ENCODE assay signal across 19 cellular contexts in genomic region chr17:17105976-17106375, GRCh38.
A peak's percentile ranks its signal among the peaks of the same experiment; 100 is the strongest.
DNase-seq lines count a peak whose midpoint lies in the region; ATAC-seq and TF ChIP-seq lines count a peak whose summit lies in the region.
"Had no signal": no experiment of that assay in that cellular context is flagged by ENCODE, and none has a peak within 500 bp of the region (broad histone marks: within the 10 kb centered on the region; RNA-seq: fewer than 3 reads in every experiment).

No MANE protein-coding gene starts in this region.

- H3K23ac ChIP-seq in trophoblast cell (ENCODE audit: low read length): no peak overlapping the region

- no peak overlapping the region for H2BK120ac ChIP-seq in trophoblast cell (ENCODE audit: insufficient read depth, low read length, poor library complexity)

- no peaks in the 10 kb centered on the region for H3K36me3 Mint-ChIP-seq in activated T-cell treated with anti-CD3 and anti-CD28 coated beads, Interleukin-2, amount 50 U/mL, for 24 hours (ENCODE audit: low read depth)
- H3K36me3 Mint-ChIP-seq in naive thymus-derived CD8-positive, alpha-beta T cell: peaks cover 0 to 7% (median 0%) of the 10 kb centered on the region in 3 donors

- no peaks in the 10 kb centered on the region for H3K79me1 ChIP-seq in trophoblast cell (ENCODE audit: low read length)

- H3K4ac ChIP-seq in trophoblast cell (ENCODE audit: low read depth, low read length): no peak overlapping the region

- H3K27ac ChIP-seq in epithelial cell of prostate (peak overlapping the region; percentile 49), tibial nerve (peak overlapping the region in 3 of 4 donors; percentile 45 to 87 (median 68)), trophoblast cell (ENCODE audit: low read depth, low read length) (no peak overlapping the region)
- H3K27ac ChIP-seq: 22Rv1, neutrophil, right lobe of liver had no signal

- H2AK5ac ChIP-seq in trophoblast cell (ENCODE audit: low read length): no peak overlapping the region

- peak overlapping the region; percentile 78 for H3K27ac Mint-ChIP-seq in activated T-cell treated with anti-CD3 and anti-CD28 coated beads, Interleukin-2, amount 50 U/mL, for 24 hours
- H3K27ac Mint-ChIP-seq in naive thymus-derived CD8-positive, alpha-beta T cell: peak overlapping the region in 7 of 10 donors; percentile 6 to 88 (median 58)
- H3K27ac Mint-ChIP-seq: activated CD4-positive, alpha-beta T cell treated with anti-CD3 and anti-CD28 coated beads, Interleukin-2, amount 10 ng/mL, durations not matched to agents 24 days and 14 days had no signal

- no peak overlapping the region for H3K18ac ChIP-seq in trophoblast cell (ENCODE audit: low read length)

- H3K79me2 ChIP-seq in trophoblast cell (ENCODE audit: control insufficient read depth, insufficient read depth, low read length, poor library complexity): no peaks in the 10 kb centered on the region

- no peaks in the 10 kb centered on the region for H3K9me3 Mint-ChIP-seq in activated T-cell treated with anti-CD3 and anti-CD28 coated beads, Interleukin-2, amount 50 U/mL, for 24 hours
- H3K9me3 Mint-ChIP-seq in naive thymus-derived CD8-positive, alpha-beta T cell: no peaks in the 10 kb centered on the region
- H3K9me3 Mint-ChIP-seq: activated CD4-positive, alpha-beta T cell treated with anti-CD3 and anti-CD28 coated beads, Interleukin-2, amount 10 ng/mL, durations not matched to agents 24 days and 14 days; brain had no signal

- no peak for TF ChIP-seq EP300 in tibial nerve (IDR thresholded peaks at IDR 0.05)

- H3K4me1 ChIP-seq in tibial nerve: peaks cover 3 to 97% (median 69%) of the 10 kb centered on the region in 4 donors
- H3K4me1 ChIP-seq in trophoblast cell (ENCODE audit: control insufficient read depth in 1 of 2, insufficient read depth in 2 of 2, low read length in 2 of 2): peaks cover 0 to 6% of the 10 kb centered on the region in 2 experiments

- no peaks in the 10 kb centered on the region for H3K27me3 Mint-ChIP-seq in activated T-cell treated with anti-CD3 and anti-CD28 coated beads, Interleukin-2, amount 50 U/mL, for 24 hours
- no peaks in the 10 kb centered on the region for H3K27me3 Mint-ChIP-seq in naive thymus-derived CD8-positive, alpha-beta T cell
- H3K27me3 Mint-ChIP-seq: activated CD4-positive, alpha-beta T cell treated with anti-CD3 and anti-CD28 coated beads, Interleukin-2, amount 10 ng/mL, durations not matched to agents 24 days and 14 days; brain had no signal

- POLR2A ChIA-PET in naive thymus-derived CD8-positive, alpha-beta T cell (lab: Charles Lee): no interaction called here

- H3K36me3 ChIP-seq in tibial nerve (peaks cover 0 to 3% (median 0%) of the 10 kb centered on the region in 3 donors), trophoblast cell (ENCODE audit: control insufficient read depth in 1 of 2, insufficient read depth in 2 of 2, low read length in 2 of 2) (peaks cover 11 to 25% of the 10 kb centered on the region in 2 experiments)
- H3K36me3 ChIP-seq: neutrophil, right lobe of liver had no signal

- DNase-seq in activated T-cell treated with anti-CD3 and anti-CD28 coated beads, Interleukin-2, amount 50 U/mL, for 24 hours: no peak
- no peak for DNase-seq in activated T-cell treated with anti-CD3 and anti-CD28 coated beads, Interleukin-2, amount 50 U/mL, for 1 hour
- DNase-seq in epithelial cell of prostate (ENCODE audit: low read depth, low spot score): no peak
- DNase-seq in naive thymus-derived CD8-positive, alpha-beta T cell: peak in 1 of 10 donors; percentile 27
- DNase-seq in tibial nerve (ENCODE audit: low spot score in 2 of 2): no peak
- no peak for DNase-seq in trophoblast cell
- DNase-seq in T-helper 2 cell: no peak
- DNase-seq: activated CD4-positive, alpha-beta T cell treated with anti-CD3 and anti-CD28 coated beads, Interleukin-2, amount 10 ng/mL, durations not matched to agents 24 days and 14 days; activated naive CD4-positive, alpha-beta T cell treated with anti-CD3 and anti-CD28 coated beads, Interleukin-2, amount 50 U/mL, for 16 hours; C1 segment of cervical spinal cord; MM.1S; NCI-H187 treated with DMSO at 0.1 percent for 48 hours; stimulated activated CD4-positive, alpha-beta T cell treated with anti-CD3 and anti-CD28 coated beads, Interleukin-2, amount 100 ng/mL, for 24 hours; testis had no signal

- TF ChIP-seq POLR2A in tibial nerve (IDR thresholded peaks at IDR 0.05): no peak

- H3K9me3 ChIP-seq in tibial nerve: no peaks in the 10 kb centered on the region
- H3K9me3 ChIP-seq in trophoblast cell (ENCODE audit: insufficient read depth, low read depth, low read length): no peaks in the 10 kb centered on the region
- H3K9me3 ChIP-seq: neutrophil, right lobe of liver, testis had no signal

- no peak overlapping the region for H3K9ac ChIP-seq in trophoblast cell (ENCODE audit: low read length)

- peaks cover 54% of the 10 kb centered on the region for H3K4me1 Mint-ChIP-seq in activated T-cell treated with anti-CD3 and anti-CD28 coated beads, Interleukin-2, amount 50 U/mL, for 24 hours (ENCODE audit: low read depth)
- H3K4me1 Mint-ChIP-seq in naive thymus-derived CD8-positive, alpha-beta T cell: peaks cover 35 to 72% (median 62%) of the 10 kb centered on the region in 4 donors

- no peak overlapping the region for H3K4me3 Mint-ChIP-seq in activated T-cell treated with anti-CD3 and anti-CD28 coated beads, Interleukin-2, amount 50 U/mL, for 24 hours
- H3K4me3 Mint-ChIP-seq in naive thymus-derived CD8-positive, alpha-beta T cell: no peak overlapping the region
- H3K4me3 Mint-ChIP-seq: activated CD4-positive, alpha-beta T cell treated with anti-CD3 and anti-CD28 coated beads, Interleukin-2, amount 10 ng/mL, durations not matched to agents 24 days and 14 days; brain had no signal

- H3K4me3 ChIP-seq in tibial nerve (no peak overlapping the region), trophoblast cell (ENCODE audit: low read depth, low read length) (no peak overlapping the region)
- H3K4me3 ChIP-seq: right lobe of liver, testis had no signal

- H3K14ac ChIP-seq in trophoblast cell (ENCODE audit: low read length): no peak overlapping the region

- H3K27me3 ChIP-seq in tibial nerve (no peaks in the 10 kb centered on the region), trophoblast cell (ENCODE audit: insufficient read depth, low read length) (no peaks in the 10 kb centered on the region)
- H3K27me3 ChIP-seq: neutrophil, right lobe of liver, testis had no signal

- H2AFZ ChIP-seq in trophoblast cell (ENCODE audit: insufficient read depth, low read length, poor library complexity): no peak overlapping the region

- no peak overlapping the region for H4K8ac ChIP-seq in trophoblast cell (ENCODE audit: low read depth, low read length)

- 86 to 94% methylated on average over 7 of the region's 7 CpGs for WGBS in tibial nerve, 2 donors
- no CpG with 5 or more reads among the region's 7 CpGs for WGBS in trophoblast cell (ENCODE audit: extremely low coverage, insufficient coverage, insufficient read length)

- ATAC-seq in naive thymus-derived CD8-positive, alpha-beta T cell: no peak
- ATAC-seq in HG02642 (IDR thresholded peaks at IDR 0.05; ENCODE audit: poor library complexity, unreplicated experiment): no peak
- ATAC-seq: right lobe of liver had no signal

- H4K12ac ChIP-seq in trophoblast cell (ENCODE audit: low read depth, low read length): no peak overlapping the region

- H3K4me2 ChIP-seq in trophoblast cell (ENCODE audit: low read length): no peak overlapping the region

- no peak overlapping the region for H4K91ac ChIP-seq in trophoblast cell (ENCODE audit: low read depth, low read length)

- no peak overlapping the region for H2BK12ac ChIP-seq in trophoblast cell (ENCODE audit: low read length)

- H2BK5ac ChIP-seq in trophoblast cell (ENCODE audit: low read depth, low read length, poor library complexity): no peak overlapping the region

- no peak for TF ChIP-seq CTCF in tibial nerve (IDR thresholded peaks at IDR 0.05)
